In genomic region chr1:184429342-184429741, GRCh38 we compare ENCODE assay signal across 21 cellular contexts.
DNase-seq lines count a peak whose midpoint lies in the region; ATAC-seq, FAIRE-seq and TF ChIP-seq lines count a peak whose summit lies in the region.
"Had no signal": no experiment of that assay in that cellular context is flagged by ENCODE, and none has a peak within 500 bp of the region (broad histone marks: within the 10 kb centered on the region; RNA-seq: fewer than 3 reads in every experiment).

No MANE protein-coding gene starts in this region.

- no peak for ATAC-seq in HG02798 (IDR thresholded peaks at IDR 0.05; ENCODE audit: poor library complexity, unreplicated experiment)
- ATAC-seq: GM23338, HCT116 had no signal

- CTCF ChIA-PET in RWPE1 (lab: Yijun Ruan, JAX) = no interaction called here

- no peak overlapping the region for H3K27ac ChIP-seq in RWPE1
- H3K27ac ChIP-seq: A549 had no signal

- TF ChIP-seq CTCF in D721Med (IDR thresholded peaks at IDR 0.05; ENCODE audit: insufficient read depth, missing control alignments) = no peak
- TF ChIP-seq CTCF in RWPE1 (conservative IDR thresholded peaks at IDR 0.05; ENCODE audit: low read depth) = no peak

- peak; percentile 63 for FAIRE-seq in D721Med (lab: Jason Lieb, UNC)
- FAIRE-seq: A549, GM12891, GM18507 had no signal

- POLR2A ChIA-PET in RWPE1 (lab: Yijun Ruan, JAX; ENCODE audit: low non-redundant PET) = no interaction called here

- peak; percentile 15 for DNase-seq in NCI-H2171 treated with DMSO at 0.1 percent for 48 hours (lab: John Stamatoyannopoulos, UW)
- DNase-seq in NCI-H2171 (lab: John Stamatoyannopoulos, UW) = no peak
- DNase-seq in D721Med (ENCODE audit: insufficient read length, low spot score) = no peak
- peak; percentile 32 for DNase-seq in middle frontal gyrus (ENCODE audit: extremely low spot score, low spot score)
- DNase-seq in RWPE1 (ENCODE audit: low spot score) = no peak
- DNase-seq: 8988T; ACHN; AML-193; C1 segment of cervical spinal cord; Calu3; CD4-positive, alpha-beta memory T cell; COR-L47; DMS79 treated with DMSO at 0.1 percent for 48 hours; GF-D8; H9 had no signal

Comparison
In these comparisons a context has a peak if more than half of its experiments do, and no peak if none do; other contexts are left out.
1. DNase-seq: peak in NCI-H2171 treated with DMSO at 0.1 percent for 48 hours (single experiment) and middle frontal gyrus (single experiment); none in NCI-H2171 (single experiment), D721Med (single experiment) and RWPE1 (single experiment).